Comparison of ENCODE assay signal across 11 cellular contexts in genomic region chr15:77546050-77546501, GRCh38.
DNase-seq lines count a peak whose midpoint lies in the region; ATAC-seq, FAIRE-seq and TF ChIP-seq lines count a peak whose summit lies in the region.
"Had no signal": no experiment of that assay in that cellular context is flagged by ENCODE, and none has a peak within 500 bp of the region (broad histone marks: within the 10 kb centered on the region; RNA-seq: fewer than 3 reads in every experiment).

No MANE protein-coding gene starts in this region.

- peak; percentile 27 to 60; a peak in 4 of 6 replicates for ATAC-seq in A549
- ATAC-seq in stimulated activated naive CD8-positive, alpha-beta T cell treated with anti-CD3 and anti-CD28 coated beads, Interleukin-15, Interleukin-2, amounts not matched to agents 100 U/mL and 50 U/mL, for 24 hours, result no peak

- no peak for TF ChIP-seq CTCF in A549 (IDR thresholded peaks at IDR 0.05)
- no peak for TF ChIP-seq CTCF in foreskin fibroblast (IDR thresholded peaks at IDR 0.05; ENCODE audit: low read depth, low read length)

- no peak for TF ChIP-seq POLR2A in A549 (IDR thresholded peaks at IDR 0.05; ENCODE audit: low read length)

- 3% methylated on average over 3 of the region's 4 CpGs for WGBS in A549 (ENCODE audit: missing lambda C conversion rate)

- FAIRE-seq in A549 (lab: Jason Lieb, UNC), result peak; percentile 36
- FAIRE-seq: endometrium had no signal

- H3K4me1 ChIP-seq in A549, result peaks cover 18% of the 10 kb centered on the region

- POLR2A ChIA-PET in A549 (lab: Yijun Ruan, JAX), result no interaction called here

- H3K4me3 ChIP-seq in A549 (no peak overlapping the region), foreskin fibroblast (ENCODE audit: low read depth in 1 of 2, low read length in 2 of 2) (no peak overlapping the region)

- H3K9me3 ChIP-seq in A549, result no peaks in the 10 kb centered on the region

- no peak for TF ChIP-seq RAD21 in A549 (conservative IDR thresholded peaks at IDR 0.05 in 1 of 2, IDR thresholded peaks at IDR 0.05 in 1 of 2)

- CTCF ChIA-PET in A549 (lab: Yijun Ruan, JAX), result interaction anchor here (1.0 to 8.0 kb wide), 11 partner anchors 12 to 522 kb away, joined by 3 to 88 read pairs (median 5); no protein-coding TSS in a partner anchor

- DNase-seq in A549 (ENCODE audit: low read depth in 1 of 2, low spot score in 1 of 2) (peak; percentile 46 to 70), GOT3 (lab: John Stamatoyannopoulos, UW) (peak; percentile 19), SKM-1 treated with dmso at 0.1 percent for 144 hours (lab: John Stamatoyannopoulos, UW; ENCODE audit: unreplicated experiment) (peak; percentile 45), foreskin fibroblast (peak; percentile 85 to 89), iPS-NIHi11 (ENCODE audit: low spot score) (no peak), NCI-H1417 treated with DMSO at 0.1 percent for 48 hours (lab: John Stamatoyannopoulos, UW) (no peak)
- no peak for DNase-seq in stimulated activated naive CD8-positive, alpha-beta T cell treated with anti-CD3 and anti-CD28 coated beads, Interleukin-15, Interleukin-2, amounts not matched to agents 100 U/mL and 50 U/mL, for 24 hours
- DNase-seq in activated CD8-positive, alpha-beta memory T cell treated with anti-CD3 and anti-CD28 coated beads for 24 hours, result no peak
- DNase-seq: DMS79 treated with DMSO at 0.1 percent for 48 hours, naive B cell had no signal

- TF ChIP-seq EP300 in A549 (IDR thresholded peaks at IDR 0.05), result no peak

- peak overlapping the region; percentile 37 for H3K4me2 ChIP-seq in A549

- H3K27ac ChIP-seq in A549, result peak overlapping the region in 1 of 2 experiments; percentile 24; a peak in 3 of 6 replicates

TF ChIP-seq in A549, 52 proteins besides CTCF, POLR2A, EP300 and RAD21:
- TF ChIP-seq, protein P1, sequence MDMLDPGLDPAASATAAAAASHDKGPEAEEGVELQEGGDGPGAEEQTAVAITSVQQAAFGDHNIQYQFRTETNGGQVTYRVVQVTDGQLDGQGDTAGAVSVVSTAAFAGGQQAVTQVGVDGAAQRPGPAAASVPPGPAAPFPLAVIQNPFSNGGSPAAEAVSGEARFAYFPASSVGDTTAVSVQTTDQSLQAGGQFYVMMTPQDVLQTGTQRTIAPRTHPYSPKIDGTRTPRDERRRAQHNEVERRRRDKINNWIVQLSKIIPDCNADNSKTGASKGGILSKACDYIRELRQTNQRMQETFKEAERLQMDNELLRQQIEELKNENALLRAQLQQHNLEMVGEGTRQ (IDR thresholded peaks at IDR 0.05), result peak; percentile 56
- no peak for TF ChIP-seq CHD4 (IDR thresholded peaks at IDR 0.05; ENCODE audit: borderline replicate concordance)
- TF ChIP-seq HDAC2 (IDR thresholded peaks at IDR 0.05), result no peak

Comparison
In these comparisons a context has a peak if more than half of its experiments do, and no peak if none do; other contexts are left out.
1. DNase-seq: peak in A549 (2 of 2), GOT3 (single experiment), SKM-1 treated with dmso at 0.1 percent for 144 hours (single experiment) and foreskin fibroblast (2 of 2); none in stimulated activated naive CD8-positive, alpha-beta T cell treated with anti-CD3 and anti-CD28 coated beads, Interleukin-15, Interleukin-2, amounts not matched to agents 100 U/mL and 50 U/mL, for 24 hours (single experiment), iPS-NIHi11 (single experiment), activated CD8-positive, alpha-beta memory T cell treated with anti-CD3 and anti-CD28 coated beads for 24 hours (single experiment) and NCI-H1417 treated with DMSO at 0.1 percent for 48 hours (single experiment).